ENCODE assay signal across 1 cellular context in the genomic region with DNA sequence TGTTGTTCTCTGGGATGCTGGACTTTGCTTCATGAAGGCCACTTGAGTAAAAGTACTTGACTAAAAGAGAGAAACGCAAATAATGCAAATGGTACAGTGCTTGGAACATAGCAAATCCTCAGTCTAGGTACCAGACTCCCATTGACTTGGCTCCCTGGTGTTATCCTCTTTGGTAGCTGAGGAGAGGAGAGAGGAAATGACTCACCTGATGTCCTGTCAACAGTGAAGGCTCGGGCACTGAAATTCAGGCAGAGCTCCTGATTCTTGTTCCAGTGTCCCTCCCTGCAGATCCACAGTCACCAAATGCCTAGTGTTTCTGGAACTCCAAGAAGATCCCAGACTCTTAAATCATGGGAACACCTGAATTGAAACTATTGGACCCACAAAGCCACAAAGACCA.
TF ChIP-seq lines count a peak whose summit lies in the region.

No MANE protein-coding gene starts in this region.

TF ChIP-seq in HCT116, 20 proteins besides CTCF, POLR2A, EP300 and RAD21 (continued from another document):
- TF ChIP-seq, protein P1, sequence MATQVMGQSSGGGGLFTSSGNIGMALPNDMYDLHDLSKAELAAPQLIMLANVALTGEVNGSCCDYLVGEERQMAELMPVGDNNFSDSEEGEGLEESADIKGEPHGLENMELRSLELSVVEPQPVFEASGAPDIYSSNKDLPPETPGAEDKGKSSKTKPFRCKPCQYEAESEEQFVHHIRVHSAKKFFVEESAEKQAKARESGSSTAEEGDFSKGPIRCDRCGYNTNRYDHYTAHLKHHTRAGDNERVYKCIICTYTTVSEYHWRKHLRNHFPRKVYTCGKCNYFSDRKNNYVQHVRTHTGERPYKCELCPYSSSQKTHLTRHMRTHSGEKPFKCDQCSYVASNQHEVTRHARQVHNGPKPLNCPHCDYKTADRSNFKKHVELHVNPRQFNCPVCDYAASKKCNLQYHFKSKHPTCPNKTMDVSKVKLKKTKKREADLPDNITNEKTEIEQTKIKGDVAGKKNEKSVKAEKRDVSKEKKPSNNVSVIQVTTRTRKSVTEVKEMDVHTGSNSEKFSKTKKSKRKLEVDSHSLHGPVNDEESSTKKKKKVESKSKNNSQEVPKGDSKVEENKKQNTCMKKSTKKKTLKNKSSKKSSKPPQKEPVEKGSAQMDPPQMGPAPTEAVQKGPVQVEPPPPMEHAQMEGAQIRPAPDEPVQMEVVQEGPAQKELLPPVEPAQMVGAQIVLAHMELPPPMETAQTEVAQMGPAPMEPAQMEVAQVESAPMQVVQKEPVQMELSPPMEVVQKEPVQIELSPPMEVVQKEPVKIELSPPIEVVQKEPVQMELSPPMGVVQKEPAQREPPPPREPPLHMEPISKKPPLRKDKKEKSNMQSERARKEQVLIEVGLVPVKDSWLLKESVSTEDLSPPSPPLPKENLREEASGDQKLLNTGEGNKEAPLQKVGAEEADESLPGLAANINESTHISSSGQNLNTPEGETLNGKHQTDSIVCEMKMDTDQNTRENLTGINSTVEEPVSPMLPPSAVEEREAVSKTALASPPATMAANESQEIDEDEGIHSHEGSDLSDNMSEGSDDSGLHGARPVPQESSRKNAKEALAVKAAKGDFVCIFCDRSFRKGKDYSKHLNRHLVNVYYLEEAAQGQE (IDR thresholded peaks at IDR 0.05; ENCODE audit: low read depth) = no peak
- TF ChIP-seq JUND (IDR thresholded peaks at IDR 0.05) (no peak), EGR1 (IDR thresholded peaks at IDR 0.05; ENCODE audit: low read depth) (no peak), YY1 (IDR thresholded peaks at IDR 0.05; ENCODE audit: extremely low read depth, insufficient replicate concordance, low read depth, low read length) (no peak), EZH2 (IDR thresholded peaks at IDR 0.05) (no peak), CBX3 (IDR thresholded peaks at IDR 0.05; ENCODE audit: low read depth) (no peak), FOSL1 (IDR thresholded peaks at IDR 0.05; ENCODE audit: low read depth) (no peak)
